8 cellular contexts compared by ENCODE assay signal in genomic region chr17:58121925-58122324, GRCh38. TPM values are rescaled to one million over a fixed set of nuclear protein-coding genes. Genes with fewer than 3 reads are reported as not detected.
DNase-seq lines count a peak whose midpoint lies in the region; ATAC-seq and TF ChIP-seq lines count a peak whose summit lies in the region.

No MANE protein-coding gene starts in this region.

- H3K9ac ChIP-seq in MM.1S (ENCODE audit: low read length): no peak overlapping the region

- H2AFZ ChIP-seq in MM.1S (ENCODE audit: low read length) (no peak overlapping the region), hepatocyte (no peak overlapping the region)

- H3K4me2 ChIP-seq in MM.1S (ENCODE audit: low read depth, low read length): no peak overlapping the region
- no peak overlapping the region for H3K4me2 ChIP-seq in hepatocyte

- no peaks in the 10 kb centered on the region for H4K20me1 ChIP-seq in MM.1S (ENCODE audit: insufficient read depth, low read length)
- no peaks in the 10 kb centered on the region for H4K20me1 ChIP-seq in hepatocyte (ENCODE audit: insufficient read depth, poor library complexity, severe bottlenecking)

- H3K27ac ChIP-seq in MM.1S (ENCODE audit: low read length) (no peak overlapping the region), WERI-Rb-1 (no peak overlapping the region), hepatocyte (no peak overlapping the region)

- TF ChIP-seq CTCF in MM.1S (IDR thresholded peaks at IDR 0.05; ENCODE audit: low read length) (peak; percentile 55), WERI-Rb-1 (IDR thresholded peaks at IDR 0.05; ENCODE audit: low read depth, low read length) (peak; percentile 80), hepatocyte (IDR thresholded peaks at IDR 0.05; ENCODE audit: poor library complexity) (peak; percentile 44)

- H3K9me2 ChIP-seq in MM.1S (replicated peaks; ENCODE audit: insufficient read depth, low read length): no peaks in the 10 kb centered on the region
- H3K9me2 ChIP-seq in hepatocyte (replicated peaks; ENCODE audit: insufficient read depth): no peaks in the 10 kb centered on the region

- 44% methylated on average over 5 of the region's 5 CpGs for WGBS in hepatocyte (ENCODE audit: low lambda C conversion rate, missing lambda C conversion rate)

- H3K79me2 ChIP-seq in MM.1S (ENCODE audit: low read length): no peaks in the 10 kb centered on the region
- no peaks in the 10 kb centered on the region for H3K79me2 ChIP-seq in hepatocyte

- H3K27me3 ChIP-seq in MM.1S (replicated peaks; ENCODE audit: insufficient read depth, low read length): 0 out of 2 replicates have a peak, but pooled peaks cover 5% of the 10 kb centered on the region
- H3K27me3 ChIP-seq in WERI-Rb-1 (ENCODE audit: insufficient read depth, low read depth, severe bottlenecking): no peaks in the 10 kb centered on the region
- peaks cover 19% of the 10 kb centered on the region for H3K27me3 ChIP-seq in hepatocyte

- H3K36me3 ChIP-seq in MM.1S (replicated peaks; ENCODE audit: insufficient read depth, low read length) (no peaks in the 10 kb centered on the region), WERI-Rb-1 (no peaks in the 10 kb centered on the region), hepatocyte (replicated peaks; ENCODE audit: insufficient read depth, low read depth) (no peaks in the 10 kb centered on the region)

- no peaks in the 10 kb centered on the region for H3F3A ChIP-seq in MM.1S (ENCODE audit: insufficient read depth, low read length)

- DNase-seq in activated T-cell treated with anti-CD3 and anti-CD28 coated beads, Interleukin-2, amount 50 U/mL, for 1 hour: peak; percentile 27
- DNase-seq in activated T-cell treated with anti-CD3 and anti-CD28 coated beads, Interleukin-2, amount 50 U/mL, for 48 hours: no peak
- DNase-seq in MM.1S: peak; percentile 72
- DNase-seq in WERI-Rb-1: peak; percentile 72
- DNase-seq in hepatocyte (ENCODE audit: low spot score): peak; percentile 43
- DNase-seq in NK-92 treated with Interleukin-12 subunit alpha and Interleukin-12 subunit beta, amount 100 ng/mL, for 24 hours (lab: John Stamatoyannopoulos, UW): no peak

- H3K9me3 ChIP-seq in MM.1S (replicated peaks; ENCODE audit: insufficient read depth, low read length) (no peaks in the 10 kb centered on the region), WERI-Rb-1 (ENCODE audit: severe bottlenecking) (no peaks in the 10 kb centered on the region), hepatocyte (ENCODE audit: low read depth) (no peaks in the 10 kb centered on the region)

- no peak overlapping the region for H3K4me3 ChIP-seq in MM.1S (ENCODE audit: low read length)
- no peak overlapping the region for H3K4me3 ChIP-seq in WERI-Rb-1 (ENCODE audit: low read depth, low read length)
- no peak overlapping the region for H3K4me3 ChIP-seq in hepatocyte

- no peak for ATAC-seq in GM21390 (IDR thresholded peaks at IDR 0.05; ENCODE audit: unreplicated experiment)
- ATAC-seq in GM18909 (IDR thresholded peaks at IDR 0.05; ENCODE audit: poor library complexity, unreplicated experiment): no peak

- no peaks in the 10 kb centered on the region for H3K4me1 ChIP-seq in MM.1S (ENCODE audit: low read length)
- no peaks in the 10 kb centered on the region for H3K4me1 ChIP-seq in hepatocyte (ENCODE audit: insufficient read depth)

RNA-seq across cellular contexts. Expression of gene OR4D1, which starts 26.3 kb away (rescaled TPM):
- total RNA-seq in hepatocyte: not detected in 2 replicates
- polyA plus RNA-seq in hepatocyte: not detected in 2 replicates

RNA-seq across cellular contexts. Expression of gene DYNLL2, which starts 38.7 kb away (rescaled TPM):
- total RNA-seq in hepatocyte: 19.0 and 23.2 TPM in 2 replicates
- polyA plus RNA-seq in hepatocyte: 2.2 and 2.7 TPM in 2 replicates

RNA-seq across cellular contexts. Expression of gene OR4D2, which starts 44.9 kb away (rescaled TPM):
- not detected in 2 replicates for total RNA-seq in hepatocyte
- polyA plus RNA-seq in hepatocyte: not detected in 2 replicates

Comparison
In these comparisons a context has a peak if more than half of its experiments do, and no peak if none do; other contexts are left out.
1. DNase-seq: peak in activated T-cell treated with anti-CD3 and anti-CD28 coated beads, Interleukin-2, amount 50 U/mL, for 1 hour (single experiment), MM.1S (single experiment), WERI-Rb-1 (single experiment) and hepatocyte (single experiment); none in activated T-cell treated with anti-CD3 and anti-CD28 coated beads, Interleukin-2, amount 50 U/mL, for 48 hours (0 of 2) and NK-92 treated with Interleukin-12 subunit alpha and Interleukin-12 subunit beta, amount 100 ng/mL, for 24 hours (single experiment).
2. Peak in every context shown above with its lines, with median percentiles within 50 percentile points of each other: CTCF ChIP-seq.